8 cellular contexts compared by ENCODE assay signal in genomic region chr2:241878007-241878970, GRCh38. TPM values are rescaled to one million over a fixed set of nuclear protein-coding genes. Genes with fewer than 3 reads are reported as not detected.
A peak's percentile ranks its signal among the peaks of the same experiment; 100 is the strongest.
DNase-seq lines count a peak whose midpoint lies in the region; ATAC-seq and TF ChIP-seq lines count a peak whose summit lies in the region.

No MANE protein-coding gene starts in this region.

- peak; percentile 64 for TF ChIP-seq CTCF in DOHH2 (IDR thresholded peaks at IDR 0.05; ENCODE audit: low read depth, low read length, poor library complexity, severe bottlenecking)
- TF ChIP-seq CTCF in heart left ventricle (IDR thresholded peaks at IDR 0.05): peak; percentile 51 to 72 (median 66)
- peak; percentile 68 for TF ChIP-seq CTCF in retinal pigment epithelial cell (conservative IDR thresholded peaks at IDR 0.05; ENCODE audit: low read depth, low read length)

- H3K27me3 ChIP-seq in DOHH2 (ENCODE audit: control insufficient read depth, low read length) (no peaks in the 10 kb centered on the region), heart left ventricle (no peaks in the 10 kb centered on the region)

- H3K36me3 ChIP-seq in DOHH2 (ENCODE audit: control insufficient read depth, low read length): no peaks in the 10 kb centered on the region
- H3K36me3 ChIP-seq in heart left ventricle: no peaks in the 10 kb centered on the region

- intact Hi-C loops in heart left ventricle (cut with DNase I): loop anchor here in 8 of 10 donors (5.0 to 10.0 kb wide), 5 partner anchors 141 to 173 kb away; partner anchors contain the start of genes D2HGDH (in 2 of the 8) and ING5 (in 1 of the 8)

- H3K9me3 ChIP-seq in DOHH2 (ENCODE audit: control insufficient read depth, insufficient read depth, low read length) (no peaks in the 10 kb centered on the region), heart left ventricle (peaks cover 0 to 8% (median 0%) of the 10 kb centered on the region in 12 donors)

- H3K4me2 ChIP-seq in DOHH2 (ENCODE audit: low read length): no peak overlapping the region

- peaks cover under 1 to 5% of the 10 kb centered on the region in 2 donors for H3K36me3 Mint-ChIP-seq in activated naive CD4-positive, alpha-beta T cell treated with anti-CD3 and anti-CD28 coated beads, Interleukin-2, amount 50 U/mL, for 72 hours

- no peak for TF ChIP-seq POLR2A in heart left ventricle (IDR thresholded peaks at IDR 0.05)

- no peaks in the 10 kb centered on the region for H3K79me2 ChIP-seq in DOHH2 (ENCODE audit: control insufficient read depth, low read length)

- DNase-seq in M059J (ENCODE audit: low read depth): peak; percentile 59
- peak; percentile 50 to 72 for DNase-seq in SW 1271 (lab: John Stamatoyannopoulos, UW)
- peak in 1 of 2 donors; percentile 89 for DNase-seq in activated naive CD4-positive, alpha-beta T cell treated with anti-CD3 and anti-CD28 coated beads, Interleukin-2, amount 50 U/mL, for 72 hours (ENCODE audit: low spot score in 2 of 2)
- DNase-seq in heart left ventricle: peak; percentile 62 to 86 (median 71)
- DNase-seq in retinal pigment epithelial cell (ENCODE audit: low read depth): no peak
- DNase-seq in NCI-H187 (lab: John Stamatoyannopoulos, UW): no peak

- no peaks in the 10 kb centered on the region for H4K20me1 ChIP-seq in DOHH2 (ENCODE audit: control insufficient read depth, insufficient read depth, low read depth, low read length)

- H3K9me3 Mint-ChIP-seq in activated naive CD4-positive, alpha-beta T cell treated with anti-CD3 and anti-CD28 coated beads, Interleukin-2, amount 50 U/mL, for 72 hours: no peaks in the 10 kb centered on the region

- 29 to 48% (median 34%) methylated on average over 13 to 26 of the region's 26 CpGs for WGBS in heart left ventricle, 4 donors

- peaks cover 2% of the 10 kb centered on the region; the same call in 1 of the 2 replicates for H3F3A ChIP-seq in DOHH2 (ENCODE audit: control insufficient read depth, insufficient read depth)

- H3K4me3 ChIP-seq in DOHH2 (ENCODE audit: low read length) (no peak overlapping the region), heart left ventricle (no peak overlapping the region), retinal pigment epithelial cell (ENCODE audit: low read length) (no peak overlapping the region)

- no peaks in the 10 kb centered on the region for H3K9me2 ChIP-seq in DOHH2 (replicated peaks; ENCODE audit: control insufficient read depth, low read length)

- ATAC-seq in activated naive CD4-positive, alpha-beta T cell treated with anti-CD3 and anti-CD28 coated beads, Interleukin-2, amount 50 U/mL, for 72 hours: peak; percentile 17 to 23
- ATAC-seq in heart left ventricle: peak in 3 of 4 donors; percentile 17 to 42 (median 24)
- no peak for ATAC-seq in GM21447 (IDR thresholded peaks at IDR 0.05; ENCODE audit: unreplicated experiment)

- H3K27ac ChIP-seq in DOHH2 (ENCODE audit: low read depth, low read length) (no peak overlapping the region), heart left ventricle (no peak overlapping the region)

- H3K27ac Mint-ChIP-seq in activated naive CD4-positive, alpha-beta T cell treated with anti-CD3 and anti-CD28 coated beads, Interleukin-2, amount 50 U/mL, for 72 hours: no peak overlapping the region

- H3K4me1 ChIP-seq in DOHH2 (ENCODE audit: control insufficient read depth, low read length) (peaks cover 29% of the 10 kb centered on the region), heart left ventricle (peaks cover 0 to 28% (median 13%) of the 10 kb centered on the region in 12 donors)

RNA-seq across cellular contexts. Expression of gene RTP5, which starts 8.8 kb away (rescaled TPM):
- not detected in 2 replicates for total RNA-seq in M059J (2014; rRNA removed; shearing (Covaris generic))
- under 1 TPM in 1 of 2 donors, not detected in 1; 0.09 TPM for total RNA-seq in activated naive CD4-positive, alpha-beta T cell treated with anti-CD3 and anti-CD28 coated beads, Interleukin-2, amount 50 U/mL, for 72 hours
- total RNA-seq in heart left ventricle: not detected
- not detected for polyA plus RNA-seq in heart left ventricle

RNA-seq across cellular contexts. Expression of gene PDCD1, which starts 19.6 kb away (rescaled TPM):
- total RNA-seq in M059J (2014; rRNA removed; shearing (Covaris generic)): not detected in 2 replicates
- total RNA-seq in activated naive CD4-positive, alpha-beta T cell treated with anti-CD3 and anti-CD28 coated beads, Interleukin-2, amount 50 U/mL, for 72 hours: 10 to 100 TPM; 22.5 to 25.4 TPM
- total RNA-seq in heart left ventricle: 1 to 10 TPM in 5 of 9 donors, under 1 TPM in 4; 0.27 to 7.6 (median 1.3) TPM
- 1 to 10 TPM; 3.3 to 4.7 TPM for polyA plus RNA-seq in heart left ventricle

Comparison
In these comparisons a context has a peak if more than half of its experiments do, and no peak if none do; other contexts are left out.
1. DNase-seq: peak in M059J (single experiment), SW 1271 (2 of 2) and heart left ventricle (5 of 5); none in retinal pigment epithelial cell (single experiment) and NCI-H187 (0 of 2).
2. Peak in every context shown above with its lines, with median percentiles within 50 percentile points of each other: CTCF ChIP-seq.